ENCODE assay signal across 2 cellular contexts in the genomic region with DNA sequence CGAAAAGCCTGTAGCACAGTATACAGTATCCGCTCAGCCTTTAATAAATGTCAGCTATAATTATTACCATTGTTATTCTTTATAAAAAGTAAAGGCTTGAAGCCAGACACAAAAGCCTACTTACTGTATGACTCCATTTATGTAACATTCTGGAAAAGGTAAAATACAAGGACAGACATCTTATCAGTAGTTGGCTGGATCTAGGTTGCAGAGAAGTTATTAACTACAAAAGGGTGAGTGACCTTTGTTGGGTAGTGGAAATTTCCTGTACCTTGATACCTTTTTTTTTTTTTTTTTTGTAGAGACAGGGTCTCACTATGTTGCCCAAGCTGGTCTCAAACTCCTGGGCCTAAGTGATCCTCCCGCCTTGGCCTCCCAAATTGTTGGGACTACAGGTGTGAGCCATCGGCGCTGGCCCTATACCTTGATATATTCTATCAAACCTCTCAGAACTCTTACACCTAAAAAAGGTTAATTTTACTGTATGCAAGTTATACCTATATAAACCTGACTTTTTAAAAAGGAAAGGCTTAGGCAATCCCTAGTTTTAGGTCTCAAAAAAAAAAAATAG.
TF ChIP-seq lines count a peak whose summit lies in the region.

No MANE protein-coding gene starts in this region.

TF ChIP-seq in HepG2, 621 proteins besides CTCF, POLR2A, EP300 and RAD21:
- no peak for TF ChIP-seq KDM5A (IDR thresholded peaks at IDR 0.05; ENCODE audit: borderline replicate concordance, low read length)
- TF ChIP-seq ZNF121 (CRISPR knock-in tag; IDR thresholded peaks at IDR 0.05): peak; percentile 86
- TF ChIP-seq ATAD3A (CRISPR knock-in tag; IDR thresholded peaks at IDR 0.05): no peak
- no peak for TF ChIP-seq ZNF317 (CRISPR knock-in tag; IDR thresholded peaks at IDR 0.05)
- TF ChIP-seq, protein P1, sequence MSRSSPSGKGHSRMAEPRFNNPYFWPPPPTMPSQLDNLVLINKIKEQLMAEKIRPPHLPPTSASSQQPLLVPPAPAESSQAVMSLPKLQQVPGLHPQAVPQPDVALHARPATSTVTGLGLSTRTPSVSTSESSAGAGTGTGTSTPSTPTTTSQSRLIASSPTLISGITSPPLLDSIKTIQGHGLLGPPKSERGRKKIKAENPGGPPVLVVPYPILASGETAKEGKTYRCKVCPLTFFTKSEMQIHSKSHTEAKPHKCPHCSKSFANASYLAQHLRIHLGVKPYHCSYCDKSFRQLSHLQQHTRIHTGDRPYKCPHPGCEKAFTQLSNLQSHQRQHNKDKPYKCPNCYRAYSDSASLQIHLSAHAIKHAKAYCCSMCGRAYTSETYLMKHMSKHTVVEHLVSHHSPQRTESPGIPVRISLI (CRISPR knock-in tag; IDR thresholded peaks at IDR 0.05; ENCODE audit: borderline replicate concordance): peak; percentile 40; the same call in 1 of the 2 replicates
- TF ChIP-seq, protein P2, sequence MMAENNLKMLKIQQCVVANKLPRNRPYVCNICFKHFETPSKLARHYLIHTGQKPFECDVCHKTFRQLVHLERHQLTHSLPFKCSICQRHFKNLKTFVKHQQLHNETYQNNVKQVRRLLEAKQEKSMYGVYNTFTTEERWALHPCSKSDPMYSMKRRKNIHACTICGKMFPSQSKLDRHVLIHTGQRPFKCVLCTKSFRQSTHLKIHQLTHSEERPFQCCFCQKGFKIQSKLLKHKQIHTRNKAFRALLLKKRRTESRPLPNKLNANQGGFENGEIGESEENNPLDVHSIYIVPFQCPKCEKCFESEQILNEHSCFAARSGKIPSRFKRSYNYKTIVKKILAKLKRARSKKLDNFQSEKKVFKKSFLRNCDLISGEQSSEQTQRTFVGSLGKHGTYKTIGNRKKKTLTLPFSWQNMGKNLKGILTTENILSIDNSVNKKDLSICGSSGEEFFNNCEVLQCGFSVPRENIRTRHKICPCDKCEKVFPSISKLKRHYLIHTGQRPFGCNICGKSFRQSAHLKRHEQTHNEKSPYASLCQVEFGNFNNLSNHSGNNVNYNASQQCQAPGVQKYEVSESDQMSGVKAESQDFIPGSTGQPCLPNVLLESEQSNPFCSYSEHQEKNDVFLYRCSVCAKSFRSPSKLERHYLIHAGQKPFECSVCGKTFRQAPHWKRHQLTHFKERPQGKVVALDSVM (CRISPR knock-in tag; IDR thresholded peaks at IDR 0.05): peak; percentile 71

TF ChIP-seq in GM23338, 12 proteins besides CTCF, POLR2A, EP300 and RAD21:
- no peak for TF ChIP-seq POLR2AphosphoS5 (IDR thresholded peaks at IDR 0.05; ENCODE audit: low read depth)
- TF ChIP-seq, protein P3, sequence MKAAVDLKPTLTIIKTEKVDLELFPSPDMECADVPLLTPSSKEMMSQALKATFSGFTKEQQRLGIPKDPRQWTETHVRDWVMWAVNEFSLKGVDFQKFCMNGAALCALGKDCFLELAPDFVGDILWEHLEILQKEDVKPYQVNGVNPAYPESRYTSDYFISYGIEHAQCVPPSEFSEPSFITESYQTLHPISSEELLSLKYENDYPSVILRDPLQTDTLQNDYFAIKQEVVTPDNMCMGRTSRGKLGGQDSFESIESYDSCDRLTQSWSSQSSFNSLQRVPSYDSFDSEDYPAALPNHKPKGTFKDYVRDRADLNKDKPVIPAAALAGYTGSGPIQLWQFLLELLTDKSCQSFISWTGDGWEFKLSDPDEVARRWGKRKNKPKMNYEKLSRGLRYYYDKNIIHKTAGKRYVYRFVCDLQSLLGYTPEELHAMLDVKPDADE (IDR thresholded peaks at IDR 0.05): no peak
- TF ChIP-seq, protein P4, sequence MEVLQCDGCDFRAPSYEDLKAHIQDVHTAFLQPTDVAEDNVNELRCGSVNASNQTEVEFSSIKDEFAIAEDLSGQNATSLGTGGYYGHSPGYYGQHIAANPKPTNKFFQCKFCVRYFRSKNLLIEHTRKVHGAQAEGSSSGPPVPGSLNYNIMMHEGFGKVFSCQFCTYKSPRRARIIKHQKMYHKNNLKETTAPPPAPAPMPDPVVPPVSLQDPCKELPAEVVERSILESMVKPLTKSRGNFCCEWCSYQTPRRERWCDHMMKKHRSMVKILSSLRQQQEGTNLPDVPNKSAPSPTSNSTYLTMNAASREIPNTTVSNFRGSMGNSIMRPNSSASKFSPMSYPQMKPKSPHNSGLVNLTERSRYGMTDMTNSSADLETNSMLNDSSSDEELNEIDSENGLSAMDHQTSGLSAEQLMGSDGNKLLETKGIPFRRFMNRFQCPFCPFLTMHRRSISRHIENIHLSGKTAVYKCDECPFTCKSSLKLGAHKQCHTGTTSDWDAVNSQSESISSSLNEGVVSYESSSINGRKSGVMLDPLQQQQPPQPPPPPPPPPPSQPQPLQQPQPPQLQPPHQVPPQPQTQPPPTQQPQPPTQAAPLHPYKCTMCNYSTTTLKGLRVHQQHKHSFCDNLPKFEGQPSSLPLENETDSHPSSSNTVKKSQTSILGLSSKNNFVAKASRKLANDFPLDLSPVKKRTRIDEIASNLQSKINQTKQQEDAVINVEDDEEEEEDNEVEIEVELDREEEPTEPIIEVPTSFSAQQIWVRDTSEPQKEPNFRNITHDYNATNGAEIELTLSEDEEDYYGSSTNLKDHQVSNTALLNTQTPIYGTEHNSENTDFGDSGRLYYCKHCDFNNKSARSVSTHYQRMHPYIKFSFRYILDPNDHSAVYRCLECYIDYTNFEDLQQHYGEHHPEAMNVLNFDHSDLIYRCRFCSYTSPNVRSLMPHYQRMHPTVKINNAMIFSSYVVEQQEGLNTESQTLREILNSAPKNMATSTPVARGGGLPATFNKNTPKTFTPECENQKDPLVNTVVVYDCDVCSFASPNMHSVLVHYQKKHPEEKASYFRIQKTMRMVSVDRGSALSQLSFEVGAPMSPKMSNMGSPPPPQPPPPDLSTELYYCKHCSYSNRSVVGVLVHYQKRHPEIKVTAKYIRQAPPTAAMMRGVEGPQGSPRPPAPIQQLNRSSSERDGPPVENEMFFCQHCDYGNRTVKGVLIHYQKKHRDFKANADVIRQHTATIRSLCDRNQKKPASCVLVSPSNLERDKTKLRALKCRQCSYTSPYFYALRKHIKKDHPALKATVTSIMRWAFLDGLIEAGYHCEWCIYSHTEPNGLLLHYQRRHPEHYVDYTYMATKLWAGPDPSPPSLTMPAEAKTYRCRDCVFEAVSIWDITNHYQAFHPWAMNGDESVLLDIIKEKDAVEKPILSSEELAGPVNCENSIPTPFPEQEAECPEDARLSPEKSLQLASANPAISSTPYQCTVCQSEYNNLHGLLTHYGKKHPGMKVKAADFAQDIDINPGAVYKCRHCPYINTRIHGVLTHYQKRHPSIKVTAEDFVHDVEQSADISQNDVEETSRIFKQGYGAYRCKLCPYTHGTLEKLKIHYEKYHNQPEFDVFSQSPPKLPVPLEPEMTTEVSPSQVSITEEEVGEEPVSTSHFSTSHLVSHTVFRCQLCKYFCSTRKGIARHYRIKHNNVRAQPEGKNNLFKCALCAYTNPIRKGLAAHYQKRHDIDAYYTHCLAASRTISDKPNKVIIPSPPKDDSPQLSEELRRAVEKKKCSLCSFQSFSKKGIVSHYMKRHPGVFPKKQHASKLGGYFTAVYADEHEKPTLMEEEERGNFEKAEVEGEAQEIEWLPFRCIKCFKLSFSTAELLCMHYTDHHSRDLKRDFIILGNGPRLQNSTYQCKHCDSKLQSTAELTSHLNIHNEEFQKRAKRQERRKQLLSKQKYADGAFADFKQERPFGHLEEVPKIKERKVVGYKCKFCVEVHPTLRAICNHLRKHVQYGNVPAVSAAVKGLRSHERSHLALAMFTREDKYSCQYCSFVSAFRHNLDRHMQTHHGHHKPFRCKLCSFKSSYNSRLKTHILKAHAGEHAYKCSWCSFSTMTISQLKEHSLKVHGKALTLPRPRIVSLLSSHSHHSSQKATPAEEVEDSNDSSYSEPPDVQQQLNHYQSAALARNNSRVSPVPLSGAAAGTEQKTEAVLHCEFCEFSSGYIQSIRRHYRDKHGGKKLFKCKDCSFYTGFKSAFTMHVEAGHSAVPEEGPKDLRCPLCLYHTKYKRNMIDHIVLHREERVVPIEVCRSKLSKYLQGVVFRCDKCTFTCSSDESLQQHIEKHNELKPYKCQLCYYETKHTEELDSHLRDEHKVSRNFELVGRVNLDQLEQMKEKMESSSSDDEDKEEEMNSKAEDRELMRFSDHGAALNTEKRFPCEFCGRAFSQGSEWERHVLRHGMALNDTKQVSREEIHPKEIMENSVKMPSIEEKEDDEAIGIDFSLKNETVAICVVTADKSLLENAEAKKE (CRISPR knock-in tag; IDR thresholded peaks at IDR 0.05): no peak
- no peak for TF ChIP-seq CREB1 (CRISPR knock-in tag; IDR thresholded peaks at IDR 0.05; ENCODE audit: low read depth)
- TF ChIP-seq EZH2 (IDR thresholded peaks at IDR 0.05; ENCODE audit: low read depth, unreplicated experiment): no peak
- no peak for TF ChIP-seq NANOG (IDR thresholded peaks at IDR 0.05; ENCODE audit: borderline replicate concordance)
- TF ChIP-seq STAT1 (IDR thresholded peaks at IDR 0.05; ENCODE audit: unreplicated experiment): no peak
- TF ChIP-seq JUNB (IDR thresholded peaks at IDR 0.05; ENCODE audit: unreplicated experiment): no peak
- no peak for TF ChIP-seq EZH2phosphoT487 (IDR thresholded peaks at IDR 0.05; ENCODE audit: unreplicated experiment)
- TF ChIP-seq ZNF114 (CRISPR knock-in tag; IDR thresholded peaks at IDR 0.05): no peak
- TF ChIP-seq, protein P5, sequence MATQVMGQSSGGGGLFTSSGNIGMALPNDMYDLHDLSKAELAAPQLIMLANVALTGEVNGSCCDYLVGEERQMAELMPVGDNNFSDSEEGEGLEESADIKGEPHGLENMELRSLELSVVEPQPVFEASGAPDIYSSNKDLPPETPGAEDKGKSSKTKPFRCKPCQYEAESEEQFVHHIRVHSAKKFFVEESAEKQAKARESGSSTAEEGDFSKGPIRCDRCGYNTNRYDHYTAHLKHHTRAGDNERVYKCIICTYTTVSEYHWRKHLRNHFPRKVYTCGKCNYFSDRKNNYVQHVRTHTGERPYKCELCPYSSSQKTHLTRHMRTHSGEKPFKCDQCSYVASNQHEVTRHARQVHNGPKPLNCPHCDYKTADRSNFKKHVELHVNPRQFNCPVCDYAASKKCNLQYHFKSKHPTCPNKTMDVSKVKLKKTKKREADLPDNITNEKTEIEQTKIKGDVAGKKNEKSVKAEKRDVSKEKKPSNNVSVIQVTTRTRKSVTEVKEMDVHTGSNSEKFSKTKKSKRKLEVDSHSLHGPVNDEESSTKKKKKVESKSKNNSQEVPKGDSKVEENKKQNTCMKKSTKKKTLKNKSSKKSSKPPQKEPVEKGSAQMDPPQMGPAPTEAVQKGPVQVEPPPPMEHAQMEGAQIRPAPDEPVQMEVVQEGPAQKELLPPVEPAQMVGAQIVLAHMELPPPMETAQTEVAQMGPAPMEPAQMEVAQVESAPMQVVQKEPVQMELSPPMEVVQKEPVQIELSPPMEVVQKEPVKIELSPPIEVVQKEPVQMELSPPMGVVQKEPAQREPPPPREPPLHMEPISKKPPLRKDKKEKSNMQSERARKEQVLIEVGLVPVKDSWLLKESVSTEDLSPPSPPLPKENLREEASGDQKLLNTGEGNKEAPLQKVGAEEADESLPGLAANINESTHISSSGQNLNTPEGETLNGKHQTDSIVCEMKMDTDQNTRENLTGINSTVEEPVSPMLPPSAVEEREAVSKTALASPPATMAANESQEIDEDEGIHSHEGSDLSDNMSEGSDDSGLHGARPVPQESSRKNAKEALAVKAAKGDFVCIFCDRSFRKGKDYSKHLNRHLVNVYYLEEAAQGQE (IDR thresholded peaks at IDR 0.05; ENCODE audit: unreplicated experiment): no peak
- TF ChIP-seq ZNF331 (CRISPR knock-in tag; IDR thresholded peaks at IDR 0.05; ENCODE audit: low read depth): no peak
